27 cellular contexts compared by ENCODE assay signal in the genomic region with DNA sequence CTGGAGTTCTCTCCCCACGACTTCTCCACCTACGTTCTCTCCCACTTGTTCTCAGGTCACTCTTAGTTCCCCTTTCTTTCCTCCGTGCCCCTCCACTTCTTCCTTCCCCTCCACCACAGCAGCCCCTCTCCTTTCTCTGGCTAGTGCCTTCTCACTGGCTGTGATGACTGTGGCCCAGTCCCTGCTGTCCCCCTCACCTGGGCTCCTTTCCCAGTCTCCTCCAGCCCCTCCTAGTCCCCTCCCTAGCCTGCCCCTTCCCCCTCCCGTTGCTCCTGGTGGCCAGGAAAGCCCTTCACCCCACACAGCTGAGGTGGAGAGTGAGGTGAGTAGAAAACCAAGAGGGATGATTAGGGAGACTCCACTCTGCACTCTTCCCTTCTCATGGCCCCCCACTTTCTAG. TPM values are rescaled to one million over a fixed set of nuclear protein-coding genes. Genes with fewer than 3 reads are reported as not detected.
DNase-seq lines count a peak whose midpoint lies in the region; ATAC-seq, FAIRE-seq and TF ChIP-seq lines count a peak whose summit lies in the region.
"Had no signal": no experiment of that assay in that cellular context is flagged by ENCODE, and none has a peak within 500 bp of the region (broad histone marks: within the 10 kb centered on the region; RNA-seq: fewer than 3 reads in every experiment).

No MANE protein-coding gene starts in this region.

- H3K36me3 Mint-ChIP-seq in activated T-helper 2 cell treated with anti-CD3 and anti-CD28 coated beads, Interferon-gamma antibody, Interleukin-2, Interleukin-4, amounts not matched to agents 10 μg/mL and 5 μg/mL and 100 μg/mL, durations not matched to agents 14 hours and 24 hours and 36 hours (ENCODE audit: low read depth): peaks cover 7% of the 10 kb centered on the region
- peaks cover 11% of the 10 kb centered on the region for H3K36me3 Mint-ChIP-seq in T-helper 2 cell treated with Interferon-gamma antibody and Interleukin-4, amounts not matched to agents 5 μg/mL and 100 μg/mL, for 36 hours (ENCODE audit: low read depth)

- TF ChIP-seq EP300 in transverse colon (IDR thresholded peaks at IDR 0.05; ENCODE audit: low read depth): no peak

- H3K9ac ChIP-seq in kidney (ENCODE audit: low read length in 2 of 2): no peak overlapping the region
- H3K9ac ChIP-seq: BLaER1 had no signal

- WGBS in heart right ventricle, 2 donors: 72 to 74% methylated on average over 4 of the region's 4 CpGs
- WGBS in transverse colon (ENCODE audit: low coverage in 1 of 2), 2 donors: 49 to 58% methylated on average over 3 to 4 of the region's 4 CpGs

- no peak overlapping the region for H3K4me3 ChIP-seq in heart right ventricle
- H3K4me3 ChIP-seq in kidney (ENCODE audit: low read length in 2 of 2): no peak overlapping the region
- no peak overlapping the region for H3K4me3 ChIP-seq in transverse colon
- H3K4me3 ChIP-seq: BLaER1, GM23338, SJCRH30 had no signal

- H3K4me1 ChIP-seq in heart right ventricle (peaks cover 0 to 23% (median 17%) of the 10 kb centered on the region in 9 donors), kidney (ENCODE audit: control insufficient read depth in 1 of 2, insufficient read depth in 1 of 2, low read depth in 1 of 2, low read length in 2 of 2) (peaks cover 13 to 21% of the 10 kb centered on the region in 2 donors), transverse colon (peaks cover 5 to 39% (median 32%) of the 10 kb centered on the region in 4 donors)

- peak; percentile 58 for DNase-seq in cardiac septum (ENCODE audit: low spot score)
- no peak for DNase-seq in heart right ventricle
- DNase-seq in activated T-helper 2 cell treated with anti-CD3 and anti-CD28 coated beads, Interferon-gamma antibody, Interleukin-2, Interleukin-4, amounts not matched to agents 10 μg/mL and 5 μg/mL and 100 μg/mL, durations not matched to agents 14 hours and 24 hours and 36 hours (ENCODE audit: low spot score): no peak
- DNase-seq in kidney: no peak
- DNase-seq in transverse colon: no peak
- DNase-seq in T-helper 2 cell treated with Interferon-gamma antibody and Interleukin-4, amounts not matched to agents 5 μg/mL and 100 μg/mL, for 36 hours (ENCODE audit: low spot score): no peak
- DNase-seq in hepatic stellate cell (ENCODE audit: low spot score): no peak
- DNase-seq: CD4-positive, CD25-positive, alpha-beta regulatory T cell; DMS153; H9; HFFc6; IMR-90; Karpas-422; NCI-H1092 treated with DMSO at 0.1 percent for 48 hours; NCI-H1436; NCI-H187 treated with DMSO at 0.1 percent for 48 hours; NCI-H2107; NCI-H446; NCI-H524 treated with DMSO at 0.1 percent for 48 hours; NCI-H774; PC-3; SJCRH30 had no signal

- H3K9me3 ChIP-seq in heart right ventricle: no peaks in the 10 kb centered on the region
- no peaks in the 10 kb centered on the region for H3K9me3 ChIP-seq in kidney (ENCODE audit: control insufficient read depth in 1 of 2, low read length in 2 of 2)
- H3K9me3 ChIP-seq in transverse colon: no peaks in the 10 kb centered on the region
- H3K9me3 ChIP-seq: BLaER1, SJCRH30 had no signal

- H3K27ac ChIP-seq in heart right ventricle (no peak overlapping the region), kidney (ENCODE audit: low read depth in 2 of 2, low read length in 2 of 2) (peak overlapping the region; percentile 33 to 90), transverse colon (peak overlapping the region; percentile 41 to 94 (median 86))
- H3K27ac ChIP-seq: BLaER1, SJCRH30 had no signal

- no peak for TF ChIP-seq CTCF in heart right ventricle (IDR thresholded peaks at IDR 0.05)
- TF ChIP-seq CTCF in kidney (IDR thresholded peaks at IDR 0.05; ENCODE audit: borderline replicate concordance, extremely low read depth, insufficient read depth): no peak
- TF ChIP-seq CTCF in transverse colon (IDR thresholded peaks at IDR 0.05): no peak

- H3K27ac Mint-ChIP-seq in activated T-helper 2 cell treated with anti-CD3 and anti-CD28 coated beads, Interferon-gamma antibody, Interleukin-2, Interleukin-4, amounts not matched to agents 10 μg/mL and 5 μg/mL and 100 μg/mL, durations not matched to agents 14 hours and 24 hours and 36 hours: peak overlapping the region; percentile 8
- H3K27ac Mint-ChIP-seq in T-helper 2 cell treated with Interferon-gamma antibody and Interleukin-4, amounts not matched to agents 5 μg/mL and 100 μg/mL, for 36 hours: no peak overlapping the region
- H3K27ac Mint-ChIP-seq: GM23338, HFFc6 had no signal

- no peak overlapping the region for H3K4me3 Mint-ChIP-seq in activated T-helper 2 cell treated with anti-CD3 and anti-CD28 coated beads, Interferon-gamma antibody, Interleukin-2, Interleukin-4, amounts not matched to agents 10 μg/mL and 5 μg/mL and 100 μg/mL, durations not matched to agents 14 hours and 24 hours and 36 hours (ENCODE audit: low read depth)
- no peak overlapping the region for H3K4me3 Mint-ChIP-seq in T-helper 2 cell treated with Interferon-gamma antibody and Interleukin-4, amounts not matched to agents 5 μg/mL and 100 μg/mL, for 36 hours
- H3K4me3 Mint-ChIP-seq: GM23338, HFFc6 had no signal

- peaks cover 9% of the 10 kb centered on the region for H3K27me3 Mint-ChIP-seq in activated T-helper 2 cell treated with anti-CD3 and anti-CD28 coated beads, Interferon-gamma antibody, Interleukin-2, Interleukin-4, amounts not matched to agents 10 μg/mL and 5 μg/mL and 100 μg/mL, durations not matched to agents 14 hours and 24 hours and 36 hours (ENCODE audit: low read depth)
- peaks cover 5% of the 10 kb centered on the region for H3K27me3 Mint-ChIP-seq in T-helper 2 cell treated with Interferon-gamma antibody and Interleukin-4, amounts not matched to agents 5 μg/mL and 100 μg/mL, for 36 hours (ENCODE audit: low read depth)

- no peak for FAIRE-seq in kidney (lab: Jason Lieb, UNC)
- FAIRE-seq: GM18507 had no signal

- ATAC-seq in heart right ventricle (no peak), HG03469 (IDR thresholded peaks at IDR 0.05; ENCODE audit: unreplicated experiment) (no peak)
- ATAC-seq: GM23338, PC-3, Right ventricle myocardium inferior had no signal

- H3K9me3 Mint-ChIP-seq in activated T-helper 2 cell treated with anti-CD3 and anti-CD28 coated beads, Interferon-gamma antibody, Interleukin-2, Interleukin-4, amounts not matched to agents 10 μg/mL and 5 μg/mL and 100 μg/mL, durations not matched to agents 14 hours and 24 hours and 36 hours: peaks cover 3% of the 10 kb centered on the region
- H3K9me3 Mint-ChIP-seq in T-helper 2 cell treated with Interferon-gamma antibody and Interleukin-4, amounts not matched to agents 5 μg/mL and 100 μg/mL, for 36 hours: peaks cover 4% of the 10 kb centered on the region

- peaks cover 0 to 3% (median 0%) of the 10 kb centered on the region in 7 donors for H3K27me3 ChIP-seq in heart right ventricle
- no peaks in the 10 kb centered on the region for H3K27me3 ChIP-seq in transverse colon
- H3K27me3 ChIP-seq: BLaER1, SJCRH30 had no signal

- intact Hi-C loops in cardiac septum (cut with DNase I): no loop called here
- intact Hi-C loops in heart right ventricle (cut with DNase I): loop anchor here in 1 of 10 donors (10.0 kb wide), 1 partner anchor 190 kb away; the partner anchor contains the start of genes RETREG3 and TUBG1
- intact Hi-C loops in activated T-helper 2 cell treated with anti-CD3 and anti-CD28 coated beads, Interferon-gamma antibody, Interleukin-2, Interleukin-4, amounts not matched to agents 10 μg/mL and 5 μg/mL and 100 μg/mL, durations not matched to agents 14 hours and 24 hours and 36 hours (cut with micrococcal nuclease): no loop called here
- intact Hi-C loops in kidney (cut with DNase I): no loop called here
- intact Hi-C loops in transverse colon (cut with DNase I; ENCODE audit: low total_unique reads): no loop called here

- H3K36me3 ChIP-seq in heart right ventricle (peaks cover 0 to 19% (median 4%) of the 10 kb centered on the region in 9 donors), kidney (ENCODE audit: control insufficient read depth in 1 of 2, insufficient read depth in 2 of 2, low read length in 2 of 2) (no peaks in the 10 kb centered on the region), transverse colon (no peaks in the 10 kb centered on the region)
- H3K36me3 ChIP-seq: SJCRH30 had no signal

- peak; percentile 26 for TF ChIP-seq POLR2A in transverse colon (IDR thresholded peaks at IDR 0.05)

- in situ Hi-C loops in transverse colon (cut with MboI; ENCODE audit: low pct_ligation_motif_present in 1 of 4, low pct_unique_long_range_greater_than_20kb in 1 of 4, low sequenced_read_pairs in 3 of 4): no loop called here

- H3K4me1 Mint-ChIP-seq in activated T-helper 2 cell treated with anti-CD3 and anti-CD28 coated beads, Interferon-gamma antibody, Interleukin-2, Interleukin-4, amounts not matched to agents 10 μg/mL and 5 μg/mL and 100 μg/mL, durations not matched to agents 14 hours and 24 hours and 36 hours (ENCODE audit: low read depth): peaks cover 14% of the 10 kb centered on the region
- H3K4me1 Mint-ChIP-seq in T-helper 2 cell treated with Interferon-gamma antibody and Interleukin-4, amounts not matched to agents 5 μg/mL and 100 μg/mL, for 36 hours (ENCODE audit: low read depth): peaks cover 11% of the 10 kb centered on the region

RNA-seq across cellular contexts. Expression of gene COA3, which starts 3.4 kb away (rescaled TPM):
- total RNA-seq in cardiac septum: 61.4 TPM
- 10 to 100 TPM; 56.1 to 85.7 (median 72.1) TPM for total RNA-seq in heart right ventricle
- polyA plus RNA-seq in heart right ventricle: 100 to 1,000 TPM in 1 of 2 donors, 10 to 100 TPM in 1; 91.2 to 142 TPM
- total RNA-seq in activated T-helper 2 cell treated with anti-CD3 and anti-CD28 coated beads, Interferon-gamma antibody, Interleukin-2, Interleukin-4, amounts not matched to agents 10 μg/mL and 5 μg/mL and 100 μg/mL, durations not matched to agents 14 hours and 24 hours and 36 hours: 51.2 and 51.7 TPM in 2 replicates
- 144 TPM for total RNA-seq in kidney
- 656 TPM for polyA plus RNA-seq in kidney (ENCODE audit: insufficient read depth, low read depth, low replicate concordance)
- total RNA-seq in transverse colon: 100 to 1,000 TPM; 128 to 400 (median 171) TPM

RNA-seq across cellular contexts. Expression of gene CNTD1, which starts 3.6 kb away (rescaled TPM):
- total RNA-seq in cardiac septum (not detected), heart right ventricle (under 1 TPM in 3 of 10 donors, not detected in 7; 0.11 to 0.42 (median 0.39) TPM), kidney (0.60 TPM), transverse colon (1 to 10 TPM in 1 of 4 donors, under 1 TPM in 1, not detected in 2; 0.48 to 1.5 TPM)
- polyA plus RNA-seq in heart right ventricle (under 1 TPM; 0.20 to 0.29 TPM), kidney (ENCODE audit: insufficient read depth, low read depth, low replicate concordance) (0.95 TPM)
- 0.09 TPM in 1 of 2 replicates, not detected in the other for total RNA-seq in activated T-helper 2 cell treated with anti-CD3 and anti-CD28 coated beads, Interferon-gamma antibody, Interleukin-2, Interleukin-4, amounts not matched to agents 10 μg/mL and 5 μg/mL and 100 μg/mL, durations not matched to agents 14 hours and 24 hours and 36 hours
- total RNA-seq: CD4-positive, CD25-positive, alpha-beta regulatory T cell; GM23338; H9; IMR-90; PC-3 had no signal
- polyA plus RNA-seq: IMR-90 had no signal

RNA-seq across cellular contexts. Expression of gene WNK4, which starts 14.7 kb away (rescaled TPM):
- total RNA-seq in cardiac septum: not detected
- under 1 TPM in 1 of 10 donors, not detected in 9; 0.14 TPM for total RNA-seq in heart right ventricle
- under 1 TPM; 0.03 to 0.07 TPM for polyA plus RNA-seq in heart right ventricle
- total RNA-seq in activated T-helper 2 cell treated with anti-CD3 and anti-CD28 coated beads, Interferon-gamma antibody, Interleukin-2, Interleukin-4, amounts not matched to agents 10 μg/mL and 5 μg/mL and 100 μg/mL, durations not matched to agents 14 hours and 24 hours and 36 hours: 0.16 and 0.28 TPM in 2 replicates
- total RNA-seq in kidney: 14.9 TPM
- polyA plus RNA-seq in kidney (ENCODE audit: insufficient read depth, low read depth, low replicate concordance): 26.4 TPM
- total RNA-seq in transverse colon: 10 to 100 TPM; 17.9 to 87.6 (median 40.9) TPM
- total RNA-seq: CD4-positive, CD25-positive, alpha-beta regulatory T cell; Right ventricle myocardium inferior had no signal

RNA-seq across cellular contexts. Expression of gene VPS25, which starts 21.8 kb away (rescaled TPM):
- total RNA-seq in cardiac septum (32.3 TPM), heart right ventricle (10 to 100 TPM; 33.3 to 47.4 (median 37.3) TPM), kidney (85.2 TPM), transverse colon (100 to 1,000 TPM in 1 of 4 donors, 10 to 100 TPM in 3; 58.3 to 111 (median 79.7) TPM)
- polyA plus RNA-seq in heart right ventricle (10 to 100 TPM; 28.0 to 80.9 TPM), kidney (ENCODE audit: insufficient read depth, low read depth, low replicate concordance) (112 TPM)
- 88.8 and 90.4 TPM in 2 replicates for total RNA-seq in activated T-helper 2 cell treated with anti-CD3 and anti-CD28 coated beads, Interferon-gamma antibody, Interleukin-2, Interleukin-4, amounts not matched to agents 10 μg/mL and 5 μg/mL and 100 μg/mL, durations not matched to agents 14 hours and 24 hours and 36 hours

RNA-seq across cellular contexts. Expression of gene BECN1, which starts 29.0 kb away (rescaled TPM):
- total RNA-seq in cardiac septum: 84.3 TPM
- 10 to 100 TPM; 71.1 to 87.8 (median 78.3) TPM for total RNA-seq in heart right ventricle
- 10 to 100 TPM; 25.2 to 54.8 TPM for polyA plus RNA-seq in heart right ventricle
- 97.2 and 104 TPM in 2 replicates for total RNA-seq in activated T-helper 2 cell treated with anti-CD3 and anti-CD28 coated beads, Interferon-gamma antibody, Interleukin-2, Interleukin-4, amounts not matched to agents 10 μg/mL and 5 μg/mL and 100 μg/mL, durations not matched to agents 14 hours and 24 hours and 36 hours
- total RNA-seq in kidney: 95.1 TPM
- polyA plus RNA-seq in kidney (ENCODE audit: insufficient read depth, low read depth, low replicate concordance): 65.9 TPM
- 100 to 1,000 TPM in 3 of 4 donors, 10 to 100 TPM in 1; 78.2 to 199 (median 120) TPM for total RNA-seq in transverse colon

Comparison
In these comparisons a context has a peak if more than half of its experiments do, and no peak if none do; other contexts are left out.
1. H3K27ac ChIP-seq: peak in kidney (2 of 2) and transverse colon (4 of 4); none in heart right ventricle (0 of 10).
2. RNA of gene WNK4, which starts 14.7 kb away (total RNA-seq): 17.9 to 87.6 TPM in transverse colon and 14.9 TPM in kidney (single experiment); 0.16 to 0.28 TPM in activated T-helper 2 cell treated with anti-CD3 and anti-CD28 coated beads, Interferon-gamma antibody, Interleukin-2, Interleukin-4, amounts not matched to agents 10 μg/mL and 5 μg/mL and 100 μg/mL, durations not matched to agents 14 hours and 24 hours and 36 hours, 0.14 TPM in heart right ventricle and not detected in cardiac septum (single experiment); every median in the first group is over 10 times any median in the second.